Comparison of ENCODE assay signal across 8 cellular contexts in the genomic region with DNA sequence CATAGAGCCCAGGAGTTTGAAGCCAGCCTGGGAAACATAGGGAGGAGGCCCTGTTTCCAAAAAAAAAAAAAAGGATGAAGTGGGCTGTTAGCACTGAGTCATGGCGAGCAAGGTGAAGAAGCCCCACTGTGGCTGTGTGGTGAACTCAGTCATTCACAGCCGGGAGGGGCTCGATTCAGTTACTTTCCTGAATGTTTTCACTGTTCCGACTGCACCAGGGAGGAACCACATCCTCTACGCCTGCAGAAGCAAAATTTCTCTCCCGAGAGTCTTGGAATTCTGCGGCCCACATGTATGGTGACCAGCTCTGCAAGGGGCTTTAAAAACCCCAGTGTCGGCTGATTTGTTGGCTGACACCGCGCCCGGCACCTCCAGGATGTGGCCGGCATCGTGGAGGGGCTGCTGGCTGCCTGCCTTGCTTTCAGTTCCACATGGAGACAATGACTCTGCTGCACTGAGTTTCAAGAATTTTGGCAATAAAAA. TPM values are rescaled to one million over a fixed set of nuclear protein-coding genes. Genes with fewer than 3 reads are reported as not detected.
DNase-seq lines count a peak whose midpoint lies in the region; ATAC-seq and TF ChIP-seq lines count a peak whose summit lies in the region.

No MANE protein-coding gene starts in this region.

- H3K27ac ChIP-seq in skin epidermis (peak overlapping the region in 20 of 21 experiments; percentile 4 to 84 (median 66)), prostate gland (no peak overlapping the region)

- H3K9me3 Mint-ChIP-seq in activated CD4-positive, alpha-beta T cell treated with anti-CD3 and anti-CD28 coated beads, Interleukin-2, amount 10 ng/mL, durations not matched to agents 24 days and 14 days: no peaks in the 10 kb centered on the region

- no peaks in the 10 kb centered on the region for H3K36me3 ChIP-seq in prostate gland

- no peaks in the 10 kb centered on the region for H3K9me3 ChIP-seq in prostate gland

- peaks cover 5% of the 10 kb centered on the region for H3K4me1 ChIP-seq in prostate gland (replicated peaks)

- H3K27me3 ChIP-seq in prostate gland (replicated peaks; ENCODE audit: insufficient read depth): no peaks in the 10 kb centered on the region

- DNase-seq in GM10266 (ENCODE audit: extremely low spot score): peak; percentile 75
- DNase-seq in activated CD4-positive, alpha-beta T cell treated with anti-CD3 and anti-CD28 coated beads, Interleukin-2, amount 10 ng/mL, durations not matched to agents 24 days and 14 days: peak; percentile 88
- DNase-seq in fibroblast of pulmonary artery (ENCODE audit: low read depth): peak; percentile 41
- DNase-seq in iPS-NIHi11 (ENCODE audit: low spot score): no peak
- no peak for DNase-seq in NCI-H187 (lab: John Stamatoyannopoulos, UW)
- DNase-seq in prostate gland (ENCODE audit: low spot score): no peak

- TF ChIP-seq CTCF in GM10266 (IDR thresholded peaks at IDR 0.05; ENCODE audit: control insufficient read depth, insufficient read depth, low read depth, missing control alignments) (no peak), fibroblast of pulmonary artery (IDR thresholded peaks at IDR 0.05; ENCODE audit: low read length, missing control alignments) (no peak), prostate gland (IDR thresholded peaks at IDR 0.05) (no peak)

- H3K27me3 Mint-ChIP-seq in activated CD4-positive, alpha-beta T cell treated with anti-CD3 and anti-CD28 coated beads, Interleukin-2, amount 10 ng/mL, durations not matched to agents 24 days and 14 days: no peaks in the 10 kb centered on the region

- ATAC-seq in HG03175 (IDR thresholded peaks at IDR 0.05; ENCODE audit: unreplicated experiment): peak; percentile 50

- H3K27ac Mint-ChIP-seq in activated CD4-positive, alpha-beta T cell treated with anti-CD3 and anti-CD28 coated beads, Interleukin-2, amount 10 ng/mL, durations not matched to agents 24 days and 14 days: peak overlapping the region; percentile 88

- H3K4me3 ChIP-seq in fibroblast of pulmonary artery (replicated peaks; ENCODE audit: low read depth, low read length) (peak overlapping the region; percentile 30), skin epidermis (no peak overlapping the region), prostate gland (no peak overlapping the region)

- no peaks in the 10 kb centered on the region for H3K36me3 Mint-ChIP-seq in activated CD4-positive, alpha-beta T cell treated with anti-CD3 and anti-CD28 coated beads, Interleukin-2, amount 10 ng/mL, durations not matched to agents 24 days and 14 days (ENCODE audit: low read depth)

- TF ChIP-seq POLR2A in prostate gland (IDR thresholded peaks at IDR 0.05): no peak

- WGBS in prostate gland: 42% methylated on average over 13 of the region's 13 CpGs

- intact Hi-C loops in activated CD4-positive, alpha-beta T cell treated with anti-CD3 and anti-CD28 coated beads, Interleukin-2, amount 10 ng/mL, durations not matched to agents 24 days and 14 days (cut with micrococcal nuclease): loop anchor here (1.0 kb wide), 3 partner anchors 12 to 82 kb away; no protein-coding TSS in a partner anchor
- intact Hi-C loops in prostate gland (cut with DNase I): no loop called here

- H3K4me1 Mint-ChIP-seq in activated CD4-positive, alpha-beta T cell treated with anti-CD3 and anti-CD28 coated beads, Interleukin-2, amount 10 ng/mL, durations not matched to agents 24 days and 14 days: peaks cover 33% of the 10 kb centered on the region

- peak overlapping the region; percentile 77 for H3K4me3 Mint-ChIP-seq in activated CD4-positive, alpha-beta T cell treated with anti-CD3 and anti-CD28 coated beads, Interleukin-2, amount 10 ng/mL, durations not matched to agents 24 days and 14 days

RNA-seq across cellular contexts. Expression of gene GRAMD4, which starts 27.8 kb away (rescaled TPM):
- total RNA-seq in activated CD4-positive, alpha-beta T cell treated with anti-CD3 and anti-CD28 coated beads, Interleukin-2, amount 10 ng/mL, durations not matched to agents 24 days and 14 days: 63.8 and 66.1 TPM in 2 replicates
- 10 to 100 TPM; 12.1 to 20.2 TPM for total RNA-seq in prostate gland

RNA-seq across cellular contexts. Expression of gene CELSR1, which starts 55.0 kb away (rescaled TPM):
- 0.36 and 0.37 TPM in 2 replicates for total RNA-seq in activated CD4-positive, alpha-beta T cell treated with anti-CD3 and anti-CD28 coated beads, Interleukin-2, amount 10 ng/mL, durations not matched to agents 24 days and 14 days
- 10 to 100 TPM; 24.2 to 38.2 TPM for total RNA-seq in prostate gland

Comparison
In these comparisons a context has a peak if more than half of its experiments do, and no peak if none do; other contexts are left out.
1. DNase-seq: peak in GM10266 (single experiment), activated CD4-positive, alpha-beta T cell treated with anti-CD3 and anti-CD28 coated beads, Interleukin-2, amount 10 ng/mL, durations not matched to agents 24 days and 14 days (single experiment) and fibroblast of pulmonary artery (single experiment); none in iPS-NIHi11 (single experiment), NCI-H187 (0 of 2) and prostate gland (single experiment).
2. H3K27ac ChIP-seq: peak in skin epidermis (20 of 21); none in prostate gland (0 of 2).
3. RNA of gene CELSR1, which starts 55.0 kb away (total RNA-seq): 24.2 to 38.2 TPM in prostate gland; 0.36 to 0.37 TPM in activated CD4-positive, alpha-beta T cell treated with anti-CD3 and anti-CD28 coated beads, Interleukin-2, amount 10 ng/mL, durations not matched to agents 24 days and 14 days; every median in the first group is over 10 times any median in the second.